ENCODE assay signal across 8 cellular contexts in genomic region chr17:78780852-78781338, GRCh38. TPM values are rescaled to one million over a fixed set of nuclear protein-coding genes. Genes with fewer than 3 reads are reported as not detected.
DNase-seq lines count a peak whose midpoint lies in the region; ATAC-seq and TF ChIP-seq lines count a peak whose summit lies in the region.

No MANE protein-coding gene starts in this region.

- H3K27ac Mint-ChIP-seq in neural progenitor cell, result no peak overlapping the region

- H3K36me3 ChIP-seq in duodenal mucosa (ENCODE audit: control insufficient read depth in 1 of 2, insufficient read depth in 2 of 2, low read length in 2 of 2) (no peaks in the 10 kb centered on the region), neural progenitor cell (no peaks in the 10 kb centered on the region)

- ATAC-seq in HG03432 (IDR thresholded peaks at IDR 0.05; ENCODE audit: unreplicated experiment), result no peak
- no peak for ATAC-seq in HG03354 (IDR thresholded peaks at IDR 0.05; ENCODE audit: poor library complexity, severe bottlenecking, unreplicated experiment)

- H3K4me1 ChIP-seq in duodenal mucosa (ENCODE audit: control insufficient read depth in 1 of 2, insufficient read depth in 2 of 2, low read length in 2 of 2) (peaks cover 16 to 17% of the 10 kb centered on the region in 2 donors), neural progenitor cell (peaks cover 12% of the 10 kb centered on the region)

- peak overlapping the region; percentile 80 for H3K27ac ChIP-seq in duodenal mucosa (ENCODE audit: low read depth, low read length)
- no peak overlapping the region for H3K27ac ChIP-seq in neural progenitor cell

- no peaks in the 10 kb centered on the region for H3K36me3 Mint-ChIP-seq in neural progenitor cell

- H3K9me3 Mint-ChIP-seq in neural progenitor cell, result no peaks in the 10 kb centered on the region

- H3K4me1 Mint-ChIP-seq in neural progenitor cell, result peaks cover 19% of the 10 kb centered on the region

- peak overlapping the region; percentile 86 for H3K4me2 ChIP-seq in neural progenitor cell

- H3K9ac ChIP-seq in duodenal mucosa (ENCODE audit: low read depth in 1 of 2, low read length in 2 of 2) (peak overlapping the region; percentile 79 to 86), neural progenitor cell (no peak overlapping the region)

- no peak for TF ChIP-seq CTCF in neural progenitor cell (IDR thresholded peaks at IDR 0.05)

- H3K27me3 Mint-ChIP-seq in neural progenitor cell (ENCODE audit: insufficient read depth, low read depth), result peaks cover 8% of the 10 kb centered on the region

- H3K27me3 ChIP-seq in duodenal mucosa (ENCODE audit: control insufficient read depth in 1 of 2, insufficient read depth in 2 of 2, low read length in 2 of 2) (no peaks in the 10 kb centered on the region), neural progenitor cell (peaks cover 34% of the 10 kb centered on the region)

- peak; percentile 58 for DNase-seq in CD1c-positive myeloid dendritic cell (ENCODE audit: extremely low spot score)
- DNase-seq in RPMI7951 (ENCODE audit: low read depth), result peak; percentile 28
- no peak for DNase-seq in neural progenitor cell (ENCODE audit: low spot score)
- DNase-seq in NCI-H1092 treated with DMSO at 0.1 percent for 48 hours (lab: John Stamatoyannopoulos, UW), result no peak
- no peak for DNase-seq in SW480 (ENCODE audit: low spot score)

- H3K4me3 Mint-ChIP-seq in neural progenitor cell, result peak overlapping the region; percentile 90

- H3K4me3 ChIP-seq in duodenal mucosa (ENCODE audit: low read depth in 1 of 2, low read length in 2 of 2) (peak overlapping the region; percentile 79 to 81), neural progenitor cell (peak overlapping the region; percentile 99)

- peaks cover 29% of the 10 kb centered on the region for H3F3A ChIP-seq in neural progenitor cell (ENCODE audit: low read depth)

- peaks cover 36% of the 10 kb centered on the region for H4K20me1 ChIP-seq in neural progenitor cell (ENCODE audit: low read depth)

- peaks cover 8% of the 10 kb centered on the region for H3K79me2 ChIP-seq in neural progenitor cell (ENCODE audit: low read depth)

- H3K9me3 ChIP-seq in duodenal mucosa (ENCODE audit: control insufficient read depth in 1 of 2, low read length in 2 of 2), result no peaks in the 10 kb centered on the region
- H3K9me3 ChIP-seq in neural progenitor cell (ENCODE audit: low read depth), result no peaks in the 10 kb centered on the region

- H2AFZ ChIP-seq in neural progenitor cell (replicated peaks), result peak overlapping the region; percentile 95

RNA-seq across cellular contexts. Expression of gene CYTH1, which starts 1.2 kb away (rescaled TPM):
- 14.6 and 14.8 TPM in 2 replicates for total RNA-seq in RPMI7951 (2014; rRNA removed; shearing (Covaris generic))
- total RNA-seq in neural progenitor cell (ENCODE audit: low replicate concordance), result 14.8 and 16.0 TPM in 2 replicates

RNA-seq across cellular contexts. Expression of gene USP36, which starts 59.7 kb away (rescaled TPM):
- total RNA-seq in RPMI7951 (2014; rRNA removed; shearing (Covaris generic)), result 9.8 and 11.2 TPM in 2 replicates
- total RNA-seq in neural progenitor cell (ENCODE audit: low replicate concordance), result 16.6 and 20.4 TPM in 2 replicates

Comparison
In these comparisons a context has a peak if more than half of its experiments do, and no peak if none do; other contexts are left out.
1. DNase-seq: peak in CD1c-positive myeloid dendritic cell (single experiment) and RPMI7951 (single experiment); none in neural progenitor cell (single experiment), NCI-H1092 treated with DMSO at 0.1 percent for 48 hours (single experiment) and SW480 (single experiment).